37 cellular contexts compared by ENCODE assay signal in the genomic region with DNA sequence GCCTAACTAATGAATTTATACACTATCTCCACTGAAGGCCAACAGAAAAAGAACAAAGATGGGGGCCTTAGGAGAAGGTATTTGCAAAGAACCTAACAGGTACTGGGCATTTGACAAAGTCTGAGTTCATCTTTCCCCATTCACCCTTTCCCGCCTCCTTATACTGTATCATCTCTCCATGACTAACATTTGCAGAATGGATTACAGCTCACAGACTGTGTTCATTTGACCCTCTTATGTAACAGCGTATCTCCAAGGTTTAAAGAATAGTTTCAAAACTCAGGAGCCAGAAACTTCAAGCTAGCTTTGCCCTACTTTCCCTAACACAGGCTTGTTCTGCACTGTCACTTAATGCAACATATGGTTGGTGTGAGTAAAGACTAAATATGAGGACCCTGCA.
"Had no signal": no experiment of that assay in that cellular context is flagged by ENCODE, and none has a peak within 500 bp of the region (broad histone marks: within the 10 kb centered on the region; RNA-seq: fewer than 3 reads in every experiment).

No MANE protein-coding gene starts in this region.

- H3K27ac Mint-ChIP-seq: activated CD8-positive, alpha-beta T cell treated with anti-CD3 and anti-CD28 coated beads for 36 hours; activated naive CD8-positive, alpha-beta T cell treated with anti-CD3 and anti-CD28 coated beads, Interleukin-2, amount 50 U/mL, for 24 hours; activated T-helper 17 cell treated with anti-CD3 and anti-CD28 coated beads, Interleukin-2, amount 50 U/mL, for 72 hours; effector memory CD8-positive, alpha-beta T cell; mesothelial cell of epicardium; naive B cell; nephron progenitor cell; stimulated activated memory B cell treated with anti-CD40 and anti-IgM and Interleukin-4, amounts not matched to agents 10 μg/mL and 1 μg/mL and 100 μg/mL, for 72 hours; stimulated activated naive CD8-positive, alpha-beta T cell treated with anti-CD3 and anti-CD28 coated beads, Interleukin-15, amount 100 ng/mL, for 72 hours; T-helper 1 cell treated with Interleukin-12 subunit alpha and Interleukin-12 subunit beta and Interleukin-4 antibody, amounts not matched to agents 30 μg/mL and 1 μg/mL, for 36 hours had no signal

- H3K4me2 ChIP-seq: smooth muscle cell had no signal

- H3K9me3 ChIP-seq: gastrocnemius medialis, neutrophil, pancreas, prostate gland, sigmoid colon, thyroid gland, upper lobe of right lung had no signal

- H3K9me3 Mint-ChIP-seq: activated CD8-positive, alpha-beta T cell treated with anti-CD3 and anti-CD28 coated beads for 36 hours; activated naive CD8-positive, alpha-beta T cell treated with anti-CD3 and anti-CD28 coated beads, Interleukin-2, amount 50 U/mL, for 24 hours; activated T-cell treated with anti-CD3 and anti-CD28 coated beads, Interleukin-2, amount 50 U/mL, for 4 hours; effector memory CD8-positive, alpha-beta T cell; T-helper 1 cell treated with Interleukin-12 subunit alpha and Interleukin-12 subunit beta and Interleukin-4 antibody, amounts not matched to agents 30 μg/mL and 1 μg/mL, for 36 hours had no signal

- ATAC-seq: activated CD8-positive, alpha-beta T cell treated with anti-CD3 and anti-CD28 coated beads for 36 hours; activated naive CD8-positive, alpha-beta T cell treated with anti-CD3 and anti-CD28 coated beads, Interleukin-2, amount 50 U/mL, for 24 hours; activated T-cell treated with anti-CD3 and anti-CD28 coated beads, Interleukin-2, amount 50 U/mL, for 4 hours; activated T-helper 17 cell treated with anti-CD3 and anti-CD28 coated beads, Interleukin-2, amount 50 U/mL, for 72 hours; body of pancreas; effector memory CD8-positive, alpha-beta T cell; gastrocnemius medialis; pancreas; stimulated activated memory B cell treated with anti-CD40 and anti-IgM and Interleukin-4, amounts not matched to agents 10 μg/mL and 1 μg/mL and 100 μg/mL, for 72 hours; stimulated activated naive CD8-positive, alpha-beta T cell treated with anti-CD3 and anti-CD28 coated beads, Interleukin-15, amount 100 ng/mL, for 72 hours; upper lobe of right lung had no signal

- H3K4me3 Mint-ChIP-seq: activated CD8-positive, alpha-beta T cell treated with anti-CD3 and anti-CD28 coated beads for 36 hours; activated naive CD8-positive, alpha-beta T cell treated with anti-CD3 and anti-CD28 coated beads, Interleukin-2, amount 50 U/mL, for 24 hours; activated T-cell treated with anti-CD3 and anti-CD28 coated beads, Interleukin-2, amount 50 U/mL, for 4 hours; activated T-helper 17 cell treated with anti-CD3 and anti-CD28 coated beads, Interleukin-2, amount 50 U/mL, for 72 hours; effector memory CD8-positive, alpha-beta T cell; mesothelial cell of epicardium; naive B cell; nephron progenitor cell; stimulated activated memory B cell treated with anti-CD40 and anti-IgM and Interleukin-4, amounts not matched to agents 10 μg/mL and 1 μg/mL and 100 μg/mL, for 72 hours; stimulated activated naive CD8-positive, alpha-beta T cell treated with anti-CD3 and anti-CD28 coated beads, Interleukin-15, amount 100 ng/mL, for 72 hours; T-helper 1 cell treated with Interleukin-12 subunit alpha and Interleukin-12 subunit beta and Interleukin-4 antibody, amounts not matched to agents 30 μg/mL and 1 μg/mL, for 36 hours had no signal

- H3K27ac ChIP-seq: body of pancreas, cardiac muscle cell, coronary artery, gastrocnemius medialis, neutrophil, pancreas, prostate gland, sigmoid colon, thyroid gland, upper lobe of right lung, WERI-Rb-1 had no signal

- DNase-seq: activated CD4-positive, alpha-beta T cell treated with anti-CD3 and anti-CD28 coated beads for 1 hour; activated CD4-positive, alpha-beta T cell treated with anti-CD3 and anti-CD28 coated beads, Interleukin-2, amount 50 U/mL, for 1 hour; activated CD8-positive, alpha-beta T cell treated with anti-CD3 and anti-CD28 coated beads for 36 hours; activated gamma-delta T cell treated with Interleukin-2 at 50 U/mL for 16 hours; activated naive CD4-positive, alpha-beta T cell treated with anti-CD3 and anti-CD28 coated beads, Interleukin-2, amount 50 U/mL, for 16 hours; activated naive CD8-positive, alpha-beta T cell treated with anti-CD3 and anti-CD28 coated beads, Interleukin-2, amount 50 U/mL, for 24 hours; activated T-cell treated with anti-CD3 and anti-CD28 coated beads, Interleukin-2, amount 50 U/mL, for 4 hours; body of pancreas; cerebellar nuclear complex; dorsolateral prefrontal cortex; effector memory CD8-positive, alpha-beta T cell; gastrocnemius medialis; glutamatergic neuron; islet precursor cell; naive B cell; nephron progenitor cell; pancreas; retina; sigmoid colon; stimulated activated CD4-positive, alpha-beta T cell treated with anti-CD3 and anti-CD28 coated beads, Interleukin-1b, Interleukin-23, amount 100 ng/mL, for 48 hours; stimulated activated CD4-positive, alpha-beta T cell treated with anti-CD3 and anti-CD28 coated beads, Interleukin-4, amount 100 ng/mL, for 4 hours; stimulated activated CD8-positive, alpha-beta memory T cell treated with anti-CD3 and anti-CD28 coated beads, Interleukin-4, amount 100 ng/mL, for 48 hours; stimulated activated naive CD8-positive, alpha-beta T cell treated with anti-CD3 and anti-CD28 coated beads, Interleukin-15, amount 100 ng/mL, for 72 hours; SW 1271; T-helper 9 cell; thyroid gland; upper lobe of right lung; WERI-Rb-1 had no signal

- H3K4me3 ChIP-seq: body of pancreas, cardiac muscle cell, coronary artery, dorsolateral prefrontal cortex, gastrocnemius medialis, pancreas, prostate gland, sigmoid colon, smooth muscle cell, thyroid gland, upper lobe of right lung had no signal

- H3K4me1 Mint-ChIP-seq: activated naive CD8-positive, alpha-beta T cell treated with anti-CD3 and anti-CD28 coated beads, Interleukin-2, amount 50 U/mL, for 24 hours; activated T-helper 17 cell treated with anti-CD3 and anti-CD28 coated beads, Interleukin-2, amount 50 U/mL, for 72 hours; mesothelial cell of epicardium; naive B cell; nephron progenitor cell; stimulated activated memory B cell treated with anti-CD40 and anti-IgM and Interleukin-4, amounts not matched to agents 10 μg/mL and 1 μg/mL and 100 μg/mL, for 72 hours; stimulated activated naive CD8-positive, alpha-beta T cell treated with anti-CD3 and anti-CD28 coated beads, Interleukin-15, amount 100 ng/mL, for 72 hours had no signal

- H3K36me3 ChIP-seq: cardiac muscle cell, gastrocnemius medialis, neutrophil, pancreas, prostate gland, sigmoid colon, thyroid gland, upper lobe of right lung, WERI-Rb-1 had no signal

- H3K36me3 Mint-ChIP-seq: mesothelial cell of epicardium; naive B cell; stimulated activated memory B cell treated with anti-CD40 and anti-IgM and Interleukin-4, amounts not matched to agents 10 μg/mL and 1 μg/mL and 100 μg/mL, for 72 hours had no signal

- H3K4me1 ChIP-seq: body of pancreas, gastrocnemius medialis, pancreas, prostate gland, sigmoid colon, thyroid gland, upper lobe of right lung had no signal

- H3K27me3 ChIP-seq: body of pancreas, cardiac muscle cell, dorsolateral prefrontal cortex, gastrocnemius medialis, pancreas, sigmoid colon, thyroid gland, upper lobe of right lung had no signal
